In the genomic region with DNA sequence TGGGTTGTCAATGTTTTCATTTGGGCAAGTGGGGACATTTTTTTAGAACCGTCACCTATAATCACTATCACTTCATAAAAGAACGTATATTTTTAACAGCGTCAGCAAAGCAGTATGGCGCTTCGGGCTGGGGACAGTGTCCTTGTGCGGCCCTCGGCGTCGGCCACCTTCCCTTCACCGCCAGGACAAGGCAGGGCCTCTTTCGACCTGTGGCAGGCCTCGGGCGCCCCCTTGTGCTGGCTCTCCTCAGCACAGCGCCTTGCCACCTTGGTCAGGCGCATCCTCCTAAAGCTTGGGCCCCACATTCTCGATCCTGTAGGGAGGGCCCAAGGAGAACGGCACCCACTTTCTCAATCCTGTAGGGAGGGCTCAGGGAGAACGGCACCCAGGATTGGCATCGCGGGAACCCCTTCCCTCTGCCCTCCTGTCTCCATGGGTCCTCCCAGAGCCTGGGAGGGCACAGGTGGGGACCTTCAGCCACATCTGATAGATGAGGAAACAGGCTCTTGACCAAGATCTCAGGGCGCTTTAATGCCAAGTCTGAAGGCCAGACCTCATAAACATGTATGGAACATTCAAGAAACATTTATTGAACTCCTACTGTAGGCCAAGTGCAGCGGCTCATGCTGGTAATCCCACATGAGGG, we compare ENCODE assay signal across 8 cellular contexts. TPM values are rescaled to one million over a fixed set of nuclear protein-coding genes. Genes with fewer than 3 reads are reported as not detected.
DNase-seq lines count a peak whose midpoint lies in the region; ATAC-seq and TF ChIP-seq lines count a peak whose summit lies in the region.

No MANE protein-coding gene starts in this region.

- H3K4me3 ChIP-seq in HEK293 (ENCODE audit: low read depth, low read length) (no peak overlapping the region), gastroesophageal sphincter (no peak overlapping the region)

- no peak overlapping the region for H3K27ac ChIP-seq in HEK293 (ENCODE audit: extremely low read depth, low read depth, low read length)
- no peak overlapping the region for H3K27ac ChIP-seq in gastroesophageal sphincter

- TF ChIP-seq CTCF in HEK293 (tag by site-specific recombination; IDR thresholded peaks at IDR 0.05) (peak; percentile 79), gastroesophageal sphincter (IDR thresholded peaks at IDR 0.05) (peak in 3 of 4 experiments; percentile 74 to 87 (median 81))

- H3K4me1 ChIP-seq in HEK293 (ENCODE audit: control insufficient read depth, insufficient read depth, low read length) (no peaks in the 10 kb centered on the region), gastroesophageal sphincter (peaks cover 0 to 5% (median 0%) of the 10 kb centered on the region in 3 donors)

- WGBS in gastroesophageal sphincter (ENCODE audit: low coverage in 1 of 2), 2 donors, result 13 to 17% methylated on average over 2 to 9 of the region's 22 CpGs

- H3K9me3 ChIP-seq in HEK293 (ENCODE audit: control insufficient read depth, insufficient read depth, low read depth, low read length) (no peaks in the 10 kb centered on the region), gastroesophageal sphincter (no peaks in the 10 kb centered on the region)

- TF ChIP-seq POLR2A in gastroesophageal sphincter (IDR thresholded peaks at IDR 0.05), result no peak

- peak; percentile 60 for ATAC-seq in gastroesophageal sphincter
- ATAC-seq in HG02763 (IDR thresholded peaks at IDR 0.05; ENCODE audit: unreplicated experiment), result no peak
- no peak for ATAC-seq in HG02970 (IDR thresholded peaks at IDR 0.05; ENCODE audit: low FRiP score, unreplicated experiment)

- H3K36me3 ChIP-seq in HEK293 (ENCODE audit: control insufficient read depth in 2 of 2, insufficient read depth in 1 of 2, low read length in 2 of 2), result no peaks in the 10 kb centered on the region
- no peaks in the 10 kb centered on the region for H3K36me3 ChIP-seq in gastroesophageal sphincter

- no peak for TF ChIP-seq EP300 in gastroesophageal sphincter (IDR thresholded peaks at IDR 0.05)

- peak; percentile 52 for DNase-seq in CD1c-positive myeloid dendritic cell (ENCODE audit: extremely low spot score)
- DNase-seq in RPMI7951 (ENCODE audit: low read depth), result peak; percentile 60
- peak; percentile 23 for DNase-seq in activated T-helper 9 cell treated with anti-CD3 and anti-CD28 coated beads, Interleukin-2, amount 50 U/mL, for 16 hours (ENCODE audit: low read depth)
- DNase-seq in posterior cingulate gyrus, result peak in 9 of 10 donors; percentile 36 to 92 (median 65)

- CTCF ChIA-PET in HEK293 (lab: Yijun Ruan, JAX), result interaction anchor here (0.6 to 1.8 kb wide), 22 partner anchors 9 to 508 kb away, joined by 3 to 17 read pairs (median 5); no protein-coding TSS in a partner anchor

- POLR2A ChIA-PET in HEK293 (lab: Yijun Ruan, JAX), result no interaction called here

- peaks cover 33% of the 10 kb centered on the region for H3K27me3 ChIP-seq in gastroesophageal sphincter

- intact Hi-C loops in posterior cingulate gyrus (cut with DNase I), result no loop called here

TF ChIP-seq in HEK293, 187 proteins besides CTCF, POLR2A, EP300 and RAD21:
- TF ChIP-seq ZNF10 (tag by site-specific recombination; IDR thresholded peaks at IDR 0.05), result 0 out of 2 replicates have a peak, but pooled peaks have one; percentile 48
- no peak for TF ChIP-seq ZNF354C (tag by site-specific recombination; IDR thresholded peaks at IDR 0.05; ENCODE audit: borderline replicate concordance, low read depth)
- TF ChIP-seq ZNF571 (tag by site-specific recombination; IDR thresholded peaks at IDR 0.05), result no peak
- TF ChIP-seq ZNF654 (tag by site-specific recombination; IDR thresholded peaks at IDR 0.05; ENCODE audit: low read depth), result peak; percentile 67
- TF ChIP-seq ZNF335 (tag by site-specific recombination; conservative IDR thresholded peaks at IDR 0.05), result 0 out of 2 replicates have a peak, but pooled peaks have one; percentile 24
- no peak for TF ChIP-seq SALL2 (tag by site-specific recombination; IDR thresholded peaks at IDR 0.05; ENCODE audit: borderline replicate concordance)
- TF ChIP-seq ZFP69B (tag by site-specific recombination; IDR thresholded peaks at IDR 0.05), result peak; percentile 69; the same call in 1 of the 2 replicates
- TF ChIP-seq PRDM1 (tag by site-specific recombination; IDR thresholded peaks at IDR 0.05), result no peak
- TF ChIP-seq, protein P1, sequence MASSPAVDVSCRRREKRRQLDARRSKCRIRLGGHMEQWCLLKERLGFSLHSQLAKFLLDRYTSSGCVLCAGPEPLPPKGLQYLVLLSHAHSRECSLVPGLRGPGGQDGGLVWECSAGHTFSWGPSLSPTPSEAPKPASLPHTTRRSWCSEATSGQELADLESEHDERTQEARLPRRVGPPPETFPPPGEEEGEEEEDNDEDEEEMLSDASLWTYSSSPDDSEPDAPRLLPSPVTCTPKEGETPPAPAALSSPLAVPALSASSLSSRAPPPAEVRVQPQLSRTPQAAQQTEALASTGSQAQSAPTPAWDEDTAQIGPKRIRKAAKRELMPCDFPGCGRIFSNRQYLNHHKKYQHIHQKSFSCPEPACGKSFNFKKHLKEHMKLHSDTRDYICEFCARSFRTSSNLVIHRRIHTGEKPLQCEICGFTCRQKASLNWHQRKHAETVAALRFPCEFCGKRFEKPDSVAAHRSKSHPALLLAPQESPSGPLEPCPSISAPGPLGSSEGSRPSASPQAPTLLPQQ (tag by site-specific recombination; IDR thresholded peaks at IDR 0.05), result 0 out of 2 replicates have a peak, but pooled peaks have one; percentile 17
- TF ChIP-seq ZNF2 (tag by site-specific recombination; IDR thresholded peaks at IDR 0.05), result 0 out of 2 replicates have a peak, but pooled peaks have one; percentile 28
- TF ChIP-seq ZNF501 (tag by site-specific recombination; IDR thresholded peaks at IDR 0.05), result no peak
- no peak for TF ChIP-seq HOXD13 (CRISPR knock-in tag; IDR thresholded peaks at IDR 0.05; ENCODE audit: borderline replicate concordance)
- TF ChIP-seq ZNF677 (tag by site-specific recombination; IDR thresholded peaks at IDR 0.05), result no peak
- 0 out of 2 replicates have a peak, but pooled peaks have one; percentile 16 for TF ChIP-seq SCRT2 (tag by site-specific recombination; IDR thresholded peaks at IDR 0.05)
- no peak for TF ChIP-seq KLF9 (tag by site-specific recombination; IDR thresholded peaks at IDR 0.05; ENCODE audit: low read depth)

RNA-seq across cellular contexts. Expression of a gene that starts 11.5 kb away (rescaled TPM):
- total RNA-seq in RPMI7951 (2014; rRNA removed; shearing (Covaris generic)), result 36.0 and 36.5 TPM in 2 replicates
- 10 to 100 TPM; 17.0 to 26.6 (median 21.9) TPM for total RNA-seq in gastroesophageal sphincter
